In the genomic region with DNA sequence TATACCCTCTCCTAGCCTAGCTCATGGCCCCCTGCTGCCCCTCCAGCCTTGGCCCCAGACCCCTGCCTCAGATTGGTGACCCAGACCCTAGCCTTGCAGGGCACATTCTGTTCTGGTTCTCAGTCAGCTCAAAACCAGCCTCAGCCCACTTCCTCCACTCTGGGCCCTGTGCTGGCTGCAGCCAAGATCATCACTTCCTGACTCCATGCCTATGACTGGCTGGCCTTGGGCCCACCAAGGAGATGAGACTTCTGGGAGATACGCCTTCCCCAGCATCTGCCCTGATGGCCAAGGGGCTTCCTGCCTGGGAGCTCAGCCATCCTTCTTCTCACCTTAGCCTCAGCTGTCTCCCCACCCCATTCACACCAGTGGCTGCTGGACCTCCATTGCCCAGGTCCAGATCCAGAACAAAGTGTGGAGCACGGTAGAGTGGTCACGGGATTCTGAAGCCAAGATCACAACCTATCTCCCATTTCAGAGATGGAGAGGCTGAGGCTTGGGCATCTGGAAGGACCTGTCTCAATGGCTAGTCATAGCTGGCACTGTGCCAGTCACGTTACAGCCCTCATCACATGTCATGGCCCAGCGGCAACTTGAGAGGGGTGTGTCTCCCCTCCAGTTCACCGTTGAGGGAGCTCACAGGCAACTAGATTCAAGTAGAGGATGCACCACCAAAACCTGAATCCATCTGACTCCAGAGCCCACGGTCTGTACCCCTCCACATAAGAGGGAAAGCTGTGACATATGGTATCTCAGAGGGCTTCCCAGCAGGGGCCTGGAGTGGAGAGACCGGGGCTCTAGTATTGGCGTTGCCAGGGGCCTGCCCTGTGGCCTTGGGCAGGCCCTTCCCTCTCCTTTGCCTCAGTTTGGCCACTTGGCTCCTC, we compare ENCODE assay signal across 1 cellular context.
A peak's percentile ranks its signal among the peaks of the same experiment; 100 is the strongest.
TF ChIP-seq lines count a peak whose summit lies in the region.

No MANE protein-coding gene starts in this region.

TF ChIP-seq in HepG2, 621 proteins besides CTCF, POLR2A, EP300 and RAD21:
- no peak for TF ChIP-seq CC2D1A (CRISPR knock-in tag; IDR thresholded peaks at IDR 0.05)
- TF ChIP-seq SMYD3 (CRISPR knock-in tag; IDR thresholded peaks at IDR 0.05) = no peak
- TF ChIP-seq, protein P1, sequence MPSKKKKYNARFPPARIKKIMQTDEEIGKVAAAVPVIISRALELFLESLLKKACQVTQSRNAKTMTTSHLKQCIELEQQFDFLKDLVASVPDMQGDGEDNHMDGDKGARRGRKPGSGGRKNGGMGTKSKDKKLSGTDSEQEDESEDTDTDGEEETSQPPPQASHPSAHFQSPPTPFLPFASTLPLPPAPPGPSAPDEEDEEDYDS (CRISPR knock-in tag; IDR thresholded peaks at IDR 0.05) = no peak
- no peak for TF ChIP-seq NFIC (IDR thresholded peaks at IDR 0.05; ENCODE audit: low read length)
- 0 out of 2 replicates have a peak, but pooled peaks have one; percentile 44 for TF ChIP-seq LCORL (IDR thresholded peaks at IDR 0.05)
- no peak for TF ChIP-seq LCORL (CRISPR knock-in tag; IDR thresholded peaks at IDR 0.05)
- TF ChIP-seq NFE2 (CRISPR knock-in tag; IDR thresholded peaks at IDR 0.05) = no peak
- no peak for TF ChIP-seq ATF7-NPFF (CRISPR knock-in tag; IDR thresholded peaks at IDR 0.05; ENCODE audit: low read depth)
- TF ChIP-seq TGIF2 (CRISPR knock-in tag; IDR thresholded peaks at IDR 0.05) = no peak
- TF ChIP-seq ZNF629 (CRISPR knock-in tag; conservative IDR thresholded peaks at IDR 0.05) = 0 out of 2 replicates have a peak, but pooled peaks have one; percentile 20
- TF ChIP-seq ZNF296 (CRISPR knock-in tag; conservative IDR thresholded peaks at IDR 0.05) = no peak
- TF ChIP-seq ZMAT3 (CRISPR knock-in tag; conservative IDR thresholded peaks at IDR 0.05) = no peak
- TF ChIP-seq ERF (CRISPR knock-in tag; IDR thresholded peaks at IDR 0.05) = no peak
- no peak for TF ChIP-seq ARID2 (CRISPR knock-in tag; IDR thresholded peaks at IDR 0.05; ENCODE audit: borderline replicate concordance)
- no peak for TF ChIP-seq RFX5 (IDR thresholded peaks at IDR 0.05; ENCODE audit: low read depth, low read length)
